ENCODE assay signal across 8 cellular contexts in the genomic region with DNA sequence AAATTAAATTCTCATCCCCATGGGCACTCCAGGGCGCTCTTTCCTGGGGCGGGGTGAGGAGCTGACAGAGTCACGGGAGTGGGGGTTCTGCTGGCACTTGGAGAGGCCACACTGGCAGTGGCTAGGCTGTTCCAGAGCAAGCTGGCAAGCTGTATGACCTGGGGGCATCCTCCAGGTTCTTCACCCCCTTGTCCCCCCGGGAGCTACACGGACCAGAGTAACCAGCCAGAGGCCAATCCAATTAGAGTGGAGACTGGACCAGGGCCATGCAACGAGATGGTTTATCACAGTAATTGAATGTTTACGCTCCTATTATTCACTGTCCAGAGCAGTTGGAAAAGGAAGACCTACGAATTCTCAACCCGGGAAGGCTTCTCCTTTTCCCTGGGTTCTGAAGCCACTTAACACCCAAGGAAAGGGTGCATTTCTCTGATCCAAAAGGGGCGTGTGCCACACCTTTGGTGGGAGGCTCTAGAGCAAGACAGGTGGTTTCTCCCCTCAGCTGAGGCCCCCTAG. TPM values are rescaled to one million over a fixed set of nuclear protein-coding genes. Genes with fewer than 3 reads are reported as not detected.
DNase-seq lines count a peak whose midpoint lies in the region; ATAC-seq and TF ChIP-seq lines count a peak whose summit lies in the region.

No MANE protein-coding gene starts in this region.

- peak overlapping the region; percentile 94 for H3K27ac Mint-ChIP-seq in T-helper 17 cell

- H3K36me3 ChIP-seq in H7 (replicated peaks; ENCODE audit: control insufficient read depth, insufficient read depth, low read length), result no peaks in the 10 kb centered on the region; the same call in 1 of the 2 replicates

- H3K4me3 Mint-ChIP-seq in T-helper 17 cell, result peak overlapping the region; percentile 92

- H3K27me3 Mint-ChIP-seq in T-helper 17 cell, result no peaks in the 10 kb centered on the region

- H3K4me3 ChIP-seq in H7 (ENCODE audit: insufficient read depth, low read depth, low read length) (no peak overlapping the region), fibroblast of villous mesenchyme (ENCODE audit: low read depth, low read length) (peak overlapping the region; percentile 76), skin epidermis (peak overlapping the region; percentile 69 to 92 (median 82))

- peak overlapping the region; percentile 76 to 99 (median 95) for H3K27ac ChIP-seq in skin epidermis

- no peaks in the 10 kb centered on the region for H3K36me3 Mint-ChIP-seq in T-helper 17 cell (ENCODE audit: low read depth)

- peaks cover 72% of the 10 kb centered on the region for H3K4me1 Mint-ChIP-seq in T-helper 17 cell

- no peaks in the 10 kb centered on the region for H3K9me3 ChIP-seq in T-helper 17 cell (ENCODE audit: control insufficient read depth, low read length, poor library complexity, severe bottlenecking)

- peaks cover 10% of the 10 kb centered on the region for H3K27me3 ChIP-seq in H7 (ENCODE audit: control insufficient read depth, insufficient read depth, low read length)

- no peak for ATAC-seq in T-helper 17 cell

- no peak for TF ChIP-seq CTCF in fibroblast of villous mesenchyme (IDR thresholded peaks at IDR 0.05; ENCODE audit: insufficient read depth, low read depth, low read length)

- DNase-seq in H7 (peak; percentile 26), T-helper 17 cell (no peak), fibroblast of villous mesenchyme (ENCODE audit: low read depth) (no peak), NCI-H1694 treated with DMSO at 0.1 percent for 48 hours (lab: John Stamatoyannopoulos, UW) (no peak), NOMO-1 treated with DMSO at 0.1 percent for 48 hours (lab: John Stamatoyannopoulos, UW; ENCODE audit: unreplicated experiment) (no peak), hepatic stellate cell (ENCODE audit: low spot score) (no peak)
- no peak for DNase-seq in stimulated activated naive CD4-positive, alpha-beta T cell treated with Interleukin-2 at 50 U/mL for 16 hours (lab: John Stamatoyannopoulos, UW)

RNA-seq across cellular contexts. Expression of gene PNMA1, which starts 43.8 kb away (rescaled TPM):
- 18.0 and 18.1 TPM in 2 replicates for total RNA-seq in H7 (2014; rRNA removed; shearing (Covaris generic))
- total RNA-seq in T-helper 17 cell, result 10 to 100 TPM; 42.0 to 53.7 TPM
- total RNA-seq in fibroblast of villous mesenchyme, result 29.6 and 31.1 TPM in 2 replicates
